In genomic region chr3:10788451-10788850, GRCh38 we compare ENCODE assay signal across 7 cellular contexts. TPM values are rescaled to one million over a fixed set of nuclear protein-coding genes. Genes with fewer than 3 reads are reported as not detected.
"Had no signal": no experiment of that assay in that cellular context is flagged by ENCODE, and none has a peak within 500 bp of the region (broad histone marks: within the 10 kb centered on the region; RNA-seq: fewer than 3 reads in every experiment).

No MANE protein-coding gene starts in this region.

- H3K4me1 ChIP-seq: HAP-1 had no signal

- H3K36me3 ChIP-seq: HAP-1 had no signal

- H3K9ac ChIP-seq: GM23248 had no signal

- ATAC-seq: K562 had no signal

- DNase-seq: GM23248, GOT3, H7, IMR-90 had no signal

- H3K9me3 ChIP-seq: HAP-1 had no signal

- H3K27ac ChIP-seq: GM23248 had no signal

- H3K4me3 ChIP-seq: GM23248, HAP-1, K562 had no signal

- H2AFZ ChIP-seq: GM23248 had no signal

RNA-seq across cellular contexts. Expression of gene SLC6A11, which starts 27.6 kb away (rescaled TPM):
- total RNA-seq: GM23248, HT-29, IMR-90, K562 had no signal
- polyA plus RNA-seq: GM23248, IMR-90 had no signal
